8 cellular contexts compared by ENCODE assay signal in the genomic region with DNA sequence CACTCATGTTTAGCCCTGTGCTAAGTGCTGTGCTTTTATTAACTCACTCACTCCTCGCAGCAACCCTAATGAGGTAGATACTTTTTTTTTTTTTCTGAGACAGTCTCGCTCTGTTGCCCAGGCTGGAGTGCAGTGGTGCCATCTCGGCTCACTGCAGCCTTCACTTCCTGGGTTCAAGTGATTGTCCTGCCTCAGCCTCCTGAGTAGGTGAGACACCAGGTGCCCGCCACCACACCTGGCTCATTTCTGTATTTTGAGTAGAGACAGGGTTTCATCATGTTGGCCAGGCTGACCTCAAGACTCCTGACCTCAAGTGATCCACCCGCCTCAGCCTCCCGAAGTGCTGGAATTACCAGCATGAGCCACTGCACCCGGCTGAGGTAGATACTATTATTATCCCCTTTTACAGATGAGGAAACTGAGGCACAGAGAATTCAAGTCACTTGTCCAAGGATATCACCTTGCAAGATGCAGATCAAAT. TPM values are rescaled to one million over a fixed set of nuclear protein-coding genes. Genes with fewer than 3 reads are reported as not detected.
DNase-seq lines count a peak whose midpoint lies in the region; ATAC-seq, FAIRE-seq and TF ChIP-seq lines count a peak whose summit lies in the region.

No MANE protein-coding gene starts in this region.

- intact Hi-C loops in activated CD4-positive, alpha-beta T cell treated with anti-CD3 and anti-CD28 coated beads, Interleukin-2, amount 10 ng/mL, durations not matched to agents 24 days and 14 days (cut with micrococcal nuclease): loop anchor here (5.0 to 10.0 kb wide), 2 partner anchors 105 to 297 kb away; no protein-coding TSS in a partner anchor
- intact Hi-C loops in thyroid gland (cut with DNase I): no loop called here

- no peak for FAIRE-seq in astrocyte (lab: Jason Lieb, UNC)

- H4K20me1 ChIP-seq in astrocyte (ENCODE audit: insufficient read depth, low read length): peaks cover 49% of the 10 kb centered on the region

- H3K36me3 ChIP-seq in astrocyte (ENCODE audit: insufficient read depth, low read length) (peaks cover 6% of the 10 kb centered on the region), lung (ENCODE audit: control insufficient read depth in 2 of 2, insufficient read depth in 2 of 2, low read length in 2 of 2) (peaks cover 0 to 5% of the 10 kb centered on the region in 2 donors), thyroid gland (peaks cover 6 to 13% of the 10 kb centered on the region in 2 donors)

- H3K4me1 Mint-ChIP-seq in activated CD4-positive, alpha-beta T cell treated with anti-CD3 and anti-CD28 coated beads, Interleukin-2, amount 10 ng/mL, durations not matched to agents 24 days and 14 days: peaks cover 57% of the 10 kb centered on the region
- peaks cover 27% of the 10 kb centered on the region for H3K4me1 Mint-ChIP-seq in astrocyte (ENCODE audit: low read depth, unreplicated experiment)

- no peak for DNase-seq in activated CD4-positive, alpha-beta T cell treated with anti-CD3 and anti-CD28 coated beads, Interleukin-2, amount 10 ng/mL, durations not matched to agents 24 days and 14 days
- no peak for DNase-seq in activated CD4-positive, alpha-beta T cell treated with anti-CD3 and anti-CD28 coated beads for 1 hour
- DNase-seq in astrocyte (ENCODE audit: low read depth) (no peak), lung (ENCODE audit: low spot score) (no peak), thyroid gland (no peak), DMS79 (lab: John Stamatoyannopoulos, UW) (no peak)

- H3K27me3 ChIP-seq in astrocyte (ENCODE audit: insufficient read depth, low read length): no peaks in the 10 kb centered on the region
- H3K27me3 ChIP-seq in lung (ENCODE audit: control insufficient read depth, insufficient read depth): no peaks in the 10 kb centered on the region
- no peaks in the 10 kb centered on the region for H3K27me3 ChIP-seq in thyroid gland

- H3K27ac ChIP-seq in astrocyte (ENCODE audit: low read depth, low read length) (no peak overlapping the region), lung (ENCODE audit: low read depth in 1 of 2, low read length in 1 of 2) (peak overlapping the region; percentile 77 to 95), thyroid gland (peak overlapping the region; percentile 91 to 98 (median 93))

- peaks cover 36% of the 10 kb centered on the region for H3K36me3 Mint-ChIP-seq in activated CD4-positive, alpha-beta T cell treated with anti-CD3 and anti-CD28 coated beads, Interleukin-2, amount 10 ng/mL, durations not matched to agents 24 days and 14 days (ENCODE audit: low read depth)
- H3K36me3 Mint-ChIP-seq in astrocyte (ENCODE audit: low read depth, unreplicated experiment): peaks cover 8% of the 10 kb centered on the region

- no peaks in the 10 kb centered on the region for H3K9me3 Mint-ChIP-seq in activated CD4-positive, alpha-beta T cell treated with anti-CD3 and anti-CD28 coated beads, Interleukin-2, amount 10 ng/mL, durations not matched to agents 24 days and 14 days
- no peaks in the 10 kb centered on the region for H3K9me3 Mint-ChIP-seq in astrocyte (ENCODE audit: unreplicated experiment)

- peak overlapping the region; percentile 93 for H3K9ac ChIP-seq in astrocyte (ENCODE audit: low read length)

- 48 to 74% methylated on average over 7 of the region's 7 CpGs for WGBS in lung, 2 donors
- WGBS in thyroid gland, 2 donors: 51 to 57% methylated on average over 7 of the region's 7 CpGs

- peaks cover 73% of the 10 kb centered on the region for H3K79me2 ChIP-seq in astrocyte (ENCODE audit: insufficient read depth, low read length)

- TF ChIP-seq CTCF in astrocyte (IDR thresholded peaks at IDR 0.05; ENCODE audit: insufficient read depth, low read depth, low read length) (no peak), lung (IDR thresholded peaks at IDR 0.05; ENCODE audit: control extremely low read depth, extremely low read depth) (no peak), thyroid gland (IDR thresholded peaks at IDR 0.05) (no peak)

- no peaks in the 10 kb centered on the region for H3K9me3 ChIP-seq in astrocyte (ENCODE audit: insufficient read depth, low read depth, low read length)
- no peaks in the 10 kb centered on the region for H3K9me3 ChIP-seq in lung (ENCODE audit: control insufficient read depth in 2 of 2, insufficient read depth in 1 of 2, low read length in 1 of 2)
- H3K9me3 ChIP-seq in thyroid gland: no peaks in the 10 kb centered on the region

- no peak for TF ChIP-seq POLR2A in thyroid gland (IDR thresholded peaks at IDR 0.05)

- no peaks in the 10 kb centered on the region for H3K27me3 Mint-ChIP-seq in activated CD4-positive, alpha-beta T cell treated with anti-CD3 and anti-CD28 coated beads, Interleukin-2, amount 10 ng/mL, durations not matched to agents 24 days and 14 days
- no peaks in the 10 kb centered on the region for H3K27me3 Mint-ChIP-seq in astrocyte (ENCODE audit: low read depth, unreplicated experiment)

- H3K4me2 ChIP-seq in astrocyte (ENCODE audit: low read length): peak overlapping the region; percentile 99

- ATAC-seq in lung (ENCODE audit: insufficient read depth, low FRiP score): no peak
- no peak for ATAC-seq in HG02798 (IDR thresholded peaks at IDR 0.05; ENCODE audit: poor library complexity, unreplicated experiment)
- ATAC-seq in HG02571 (IDR thresholded peaks at IDR 0.05; ENCODE audit: unreplicated experiment): no peak

- H2AFZ ChIP-seq in astrocyte (ENCODE audit: low read depth, low read length): no peak overlapping the region

- H3K4me3 ChIP-seq in astrocyte (ENCODE audit: insufficient read depth, low read depth, low read length): peak overlapping the region; percentile 76
- peak overlapping the region; percentile 22 for H3K4me3 ChIP-seq in lung
- peak overlapping the region in 2 of 3 donors; percentile 5 to 69 for H3K4me3 ChIP-seq in thyroid gland (replicated peaks in 1 of 3)

- peaks cover 56% of the 10 kb centered on the region for H3K4me1 ChIP-seq in astrocyte (ENCODE audit: insufficient read depth, low read length)
- H3K4me1 ChIP-seq in lung (ENCODE audit: control insufficient read depth in 2 of 2, insufficient read depth in 2 of 2, low read length in 2 of 2): peaks cover 13 to 17% of the 10 kb centered on the region in 2 donors
- peaks cover 53 to 59% of the 10 kb centered on the region in 2 donors for H3K4me1 ChIP-seq in thyroid gland

- H3K27ac Mint-ChIP-seq in activated CD4-positive, alpha-beta T cell treated with anti-CD3 and anti-CD28 coated beads, Interleukin-2, amount 10 ng/mL, durations not matched to agents 24 days and 14 days: peak overlapping the region; percentile 37
- H3K27ac Mint-ChIP-seq in astrocyte (ENCODE audit: unreplicated experiment): peak overlapping the region; percentile 72

- peak overlapping the region; percentile 90 for H3K4me3 Mint-ChIP-seq in activated CD4-positive, alpha-beta T cell treated with anti-CD3 and anti-CD28 coated beads, Interleukin-2, amount 10 ng/mL, durations not matched to agents 24 days and 14 days
- H3K4me3 Mint-ChIP-seq in astrocyte (ENCODE audit: unreplicated experiment): peak overlapping the region; percentile 97

RNA-seq across cellular contexts. Expression of gene ITPKC, which starts 2.5 kb away (rescaled TPM):
- total RNA-seq in activated CD4-positive, alpha-beta T cell treated with anti-CD3 and anti-CD28 coated beads, Interleukin-2, amount 10 ng/mL, durations not matched to agents 24 days and 14 days: 7.7 and 8.6 TPM in 2 replicates
- total RNA-seq in astrocyte: 19.0 and 19.7 TPM in 2 replicates
- total RNA-seq in lung: 10 to 100 TPM; 28.0 to 38.5 TPM
- polyA plus RNA-seq in lung: 10 to 100 TPM; 47.6 to 97.2 TPM
- total RNA-seq in thyroid gland: 10 to 100 TPM; 18.3 to 49.7 (median 25.1) TPM

RNA-seq across cellular contexts. Expression of gene COQ8B, which starts 2.8 kb away (rescaled TPM):
- total RNA-seq in activated CD4-positive, alpha-beta T cell treated with anti-CD3 and anti-CD28 coated beads, Interleukin-2, amount 10 ng/mL, durations not matched to agents 24 days and 14 days: 32.5 and 33.4 TPM in 2 replicates
- total RNA-seq in astrocyte: 26.0 and 29.4 TPM in 2 replicates
- 10 to 100 TPM; 45.4 to 78.8 TPM for total RNA-seq in lung
- polyA plus RNA-seq in lung: 10 to 100 TPM; 34.7 to 59.1 TPM
- total RNA-seq in thyroid gland: 10 to 100 TPM; 39.2 to 73.0 (median 54.7) TPM

RNA-seq across cellular contexts. Expression of gene NUMBL, which starts 29.0 kb away (rescaled TPM):
- total RNA-seq in activated CD4-positive, alpha-beta T cell treated with anti-CD3 and anti-CD28 coated beads, Interleukin-2, amount 10 ng/mL, durations not matched to agents 24 days and 14 days: 18.9 and 24.2 TPM in 2 replicates
- 79.3 and 82.9 TPM in 2 replicates for total RNA-seq in astrocyte
- total RNA-seq in lung: 10 to 100 TPM; 18.5 to 41.2 TPM
- polyA plus RNA-seq in lung: 10 to 100 TPM; 13.2 to 15.7 TPM
- total RNA-seq in thyroid gland: 10 to 100 TPM; 14.2 to 22.5 (median 17.0) TPM

RNA-seq across cellular contexts. Expression of gene ACTMAP, which starts 30.8 kb away (rescaled TPM):
- 8.6 and 9.4 TPM in 2 replicates for total RNA-seq in activated CD4-positive, alpha-beta T cell treated with anti-CD3 and anti-CD28 coated beads, Interleukin-2, amount 10 ng/mL, durations not matched to agents 24 days and 14 days
- total RNA-seq in astrocyte (9.6 and 10.1 TPM in 2 replicates), lung (10 to 100 TPM in 1 of 2 donors, 1 to 10 TPM in 1; 5.3 to 23.7 TPM), thyroid gland (1 to 10 TPM; 3.3 to 8.5 (median 4.5) TPM)
- 10 to 100 TPM in 1 of 2 donors, 1 to 10 TPM in 1; 6.8 to 27.7 TPM for polyA plus RNA-seq in lung

RNA-seq across cellular contexts. Expression of gene SNRPA, which starts 31.5 kb away (rescaled TPM):
- 268 and 273 TPM in 2 replicates for total RNA-seq in activated CD4-positive, alpha-beta T cell treated with anti-CD3 and anti-CD28 coated beads, Interleukin-2, amount 10 ng/mL, durations not matched to agents 24 days and 14 days
- total RNA-seq in astrocyte (60.0 and 67.0 TPM in 2 replicates), lung (10 to 100 TPM; 47.4 to 77.4 TPM), thyroid gland (10 to 100 TPM; 38.2 to 80.5 (median 55.1) TPM)
- polyA plus RNA-seq in lung: 10 to 100 TPM; 44.5 to 69.9 TPM

Comparison
In these comparisons a context has a peak if more than half of its experiments do, and no peak if none do; other contexts are left out.
1. H3K4me3 ChIP-seq: peak in every context shown above with its lines; median percentile 76 in astrocyte; 37 in thyroid gland; 22 in lung.